Comparison of ENCODE assay signal across 16 cellular contexts in genomic region chr17:45749831-45750335, GRCh38. TPM values are rescaled to one million over a fixed set of nuclear protein-coding genes. Genes with fewer than 3 reads are reported as not detected.
"Had no signal": no experiment of that assay in that cellular context is flagged by ENCODE, and none has a peak within 500 bp of the region (broad histone marks: within the 10 kb centered on the region; RNA-seq: fewer than 3 reads in every experiment).

No MANE protein-coding gene starts in this region.

- H3K4me1 ChIP-seq: gastrocnemius medialis, heart left ventricle, lower lobe of right lung, psoas muscle, right lobe of liver, transverse colon had no signal

- ATAC-seq: activated CD4-positive, alpha-beta T cell treated with anti-CD3 and anti-CD28 coated beads for 36 hours; gastrocnemius medialis; heart left ventricle; lower lobe of right lung; psoas muscle; right lobe of liver; stimulated activated naive CD8-positive, alpha-beta T cell treated with anti-CD3 and anti-CD28 coated beads, Interleukin-15, Interleukin-2, amounts not matched to agents 100 U/mL and 50 U/mL, for 24 hours had no signal

- H3K27ac ChIP-seq: cardiac muscle cell, gastrocnemius medialis, heart left ventricle, lower lobe of right lung, psoas muscle, right lobe of liver, transverse colon, WERI-Rb-1 had no signal

- H3K9me3 ChIP-seq: gastrocnemius medialis, heart left ventricle, lower lobe of right lung, psoas muscle, right lobe of liver, transverse colon had no signal

- H3K27me3 ChIP-seq: right lobe of liver had no signal

- H3K4me3 ChIP-seq: cardiac muscle cell, gastrocnemius medialis, heart left ventricle, lower lobe of right lung, psoas muscle, right lobe of liver, transverse colon had no signal

- H3K36me3 ChIP-seq: cardiac muscle cell, gastrocnemius medialis, heart left ventricle, lower lobe of right lung, right lobe of liver, transverse colon, WERI-Rb-1 had no signal

- DNase-seq: activated CD4-positive, alpha-beta memory T cell treated with anti-CD3 and anti-CD28 coated beads, Interleukin-2, amount 10 ng/mL, durations not matched to agents 7 days and 5 days; activated CD4-positive, alpha-beta T cell treated with anti-CD3 and anti-CD28 coated beads for 36 hours; activated effector memory CD4-positive, alpha-beta T cell treated with Interleukin-2 at 50 U/mL for 16 hours; activated T-cell treated with anti-CD3 and anti-CD28 coated beads, Interleukin-2, amount 50 U/mL, for 24 hours; erythroblast; gastrocnemius medialis; heart left ventricle; immature natural killer cell; lower lobe of right lung; occipital lobe; psoas muscle; right lobe of liver; stimulated activated naive CD8-positive, alpha-beta T cell treated with anti-CD3 and anti-CD28 coated beads, Interleukin-15, Interleukin-2, amounts not matched to agents 100 U/mL and 50 U/mL, for 24 hours; transverse colon; WERI-Rb-1 had no signal

RNA-seq across cellular contexts. Expression of gene CRHR1, which starts 34.2 kb away (rescaled TPM):
- total RNA-seq: activated CD4-positive, alpha-beta memory T cell treated with anti-CD3 and anti-CD28 coated beads, Interleukin-2, amount 10 ng/mL, durations not matched to agents 7 days and 5 days; activated CD4-positive, alpha-beta T cell treated with anti-CD3 and anti-CD28 coated beads for 36 hours; gastrocnemius medialis; lower lobe of right lung; right lobe of liver; transverse colon had no signal
